22 cellular contexts compared by ENCODE assay signal in the genomic region with DNA sequence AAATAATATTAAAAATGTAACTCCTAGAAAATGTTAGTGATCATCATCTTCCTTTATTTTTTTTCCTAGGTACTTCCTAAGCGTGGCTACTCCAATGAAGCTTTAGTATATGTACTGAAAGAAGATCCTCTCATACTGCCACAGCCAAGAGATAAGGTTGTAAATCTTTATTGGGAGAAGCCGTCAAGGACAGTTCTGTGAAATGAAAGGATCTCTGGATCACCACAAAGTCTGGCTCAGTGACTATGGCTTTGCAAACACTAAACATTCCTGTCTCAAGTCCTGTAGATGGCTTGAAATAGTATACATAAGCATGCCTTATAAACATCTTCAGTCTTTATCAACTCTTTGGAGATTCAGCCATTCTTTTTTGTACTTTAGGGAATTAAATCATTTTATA.
"Had no signal": no experiment of that assay in that cellular context is flagged by ENCODE, and none has a peak within 500 bp of the region (broad histone marks: within the 10 kb centered on the region; RNA-seq: fewer than 3 reads in every experiment).

No MANE protein-coding gene starts in this region.

- H3K4me3 Mint-ChIP-seq: activated CD4-positive, alpha-beta memory T cell treated with anti-CD3 and anti-CD28 coated beads for 36 hours; activated CD4-positive, alpha-beta T cell treated with anti-CD3 and anti-CD28 coated beads, Interleukin-2, amount 10 ng/mL, durations not matched to agents 7 days and 5 days; activated naive CD4-positive, alpha-beta T cell treated with anti-CD3 and anti-CD28 coated beads, Interleukin-2, amount 10 ng/mL, durations not matched to agents 7 days and 5 days; activated naive CD8-positive, alpha-beta T cell treated with anti-CD3 and anti-CD28 coated beads for 36 hours; activated T-helper 17 cell treated with anti-CD3 and anti-CD28 coated beads, Interleukin-2, amount 50 U/mL, for 72 hours had no signal

- DNase-seq: activated CD4-positive, alpha-beta memory T cell treated with anti-CD3 and anti-CD28 coated beads for 36 hours; activated CD4-positive, alpha-beta T cell treated with anti-CD3 and anti-CD28 coated beads, Interleukin-2, amount 10 ng/mL, durations not matched to agents 7 days and 5 days; activated CD4-positive, CD25-positive, alpha-beta regulatory T cell; activated CD8-positive, alpha-beta memory T cell treated with anti-CD3 and anti-CD28 coated beads for 24 hours; activated gamma-delta T cell; activated naive CD4-positive, alpha-beta T cell treated with anti-CD3 and anti-CD28 coated beads, Interleukin-2, amount 10 ng/mL, durations not matched to agents 7 days and 5 days; activated naive CD8-positive, alpha-beta T cell treated with anti-CD3 and anti-CD28 coated beads for 36 hours; activated T-cell treated with anti-CD3 and anti-CD28 coated beads, Interleukin-2, amount 50 U/mL, for 48 hours; brain microvascular endothelial cell; caudate nucleus; Karpas-422; NCI-H1417; NCI-H1930; NCI-H524 treated with DMSO at 0.1 percent for 48 hours; NCI-H748 treated with DMSO at 0.1 percent for 48 hours; NK-92 treated with Interleukin-12 subunit alpha and Interleukin-12 subunit beta, amount 100 ng/mL, for 24 hours; PC-9; SJCRH30; SK-N-SH; T-helper 1 cell had no signal

- H3K9me3 ChIP-seq: SJCRH30, SK-N-SH had no signal

- H3K9me3 Mint-ChIP-seq: activated CD4-positive, alpha-beta memory T cell treated with anti-CD3 and anti-CD28 coated beads for 36 hours; activated naive CD4-positive, alpha-beta T cell treated with anti-CD3 and anti-CD28 coated beads, Interleukin-2, amount 10 ng/mL, durations not matched to agents 7 days and 5 days; activated T-helper 17 cell treated with anti-CD3 and anti-CD28 coated beads, Interleukin-2, amount 50 U/mL, for 72 hours had no signal

- ATAC-seq: activated T-helper 17 cell treated with anti-CD3 and anti-CD28 coated beads, Interleukin-2, amount 50 U/mL, for 72 hours had no signal

- H3K27me3 ChIP-seq: brain microvascular endothelial cell, SJCRH30 had no signal

- H3K27ac ChIP-seq: brain microvascular endothelial cell, PC-9, SJCRH30, VCaP had no signal

- H3K4me1 ChIP-seq: SJCRH30 had no signal

- H3K27ac Mint-ChIP-seq: activated CD4-positive, alpha-beta memory T cell treated with anti-CD3 and anti-CD28 coated beads for 36 hours; activated naive CD4-positive, alpha-beta T cell treated with anti-CD3 and anti-CD28 coated beads, Interleukin-2, amount 10 ng/mL, durations not matched to agents 7 days and 5 days; activated naive CD8-positive, alpha-beta T cell treated with anti-CD3 and anti-CD28 coated beads for 36 hours; activated T-helper 17 cell treated with anti-CD3 and anti-CD28 coated beads, Interleukin-2, amount 50 U/mL, for 72 hours had no signal

- H3K4me3 ChIP-seq: PC-9, SJCRH30 had no signal

- H3K27me3 Mint-ChIP-seq: activated CD4-positive, alpha-beta memory T cell treated with anti-CD3 and anti-CD28 coated beads for 36 hours; activated CD4-positive, alpha-beta T cell treated with anti-CD3 and anti-CD28 coated beads, Interleukin-2, amount 10 ng/mL, durations not matched to agents 7 days and 5 days; activated naive CD4-positive, alpha-beta T cell treated with anti-CD3 and anti-CD28 coated beads, Interleukin-2, amount 10 ng/mL, durations not matched to agents 7 days and 5 days; activated naive CD8-positive, alpha-beta T cell treated with anti-CD3 and anti-CD28 coated beads for 36 hours; activated T-helper 17 cell treated with anti-CD3 and anti-CD28 coated beads, Interleukin-2, amount 50 U/mL, for 72 hours had no signal

- H3K36me3 ChIP-seq: SJCRH30 had no signal
